24 cellular contexts compared by ENCODE assay signal in genomic region chr10:71473671-71474599, GRCh38.
DNase-seq lines count a peak whose midpoint lies in the region; ATAC-seq and TF ChIP-seq lines count a peak whose summit lies in the region.
"Had no signal": no experiment of that assay in that cellular context is flagged by ENCODE, and none has a peak within 500 bp of the region (broad histone marks: within the 10 kb centered on the region; RNA-seq: fewer than 3 reads in every experiment).

No MANE protein-coding gene starts in this region.

- H3K27me3 ChIP-seq in left ventricle myocardium inferior (ENCODE audit: low read depth) (no peaks in the 10 kb centered on the region), gastrocnemius medialis (no peaks in the 10 kb centered on the region)
- H3K27me3 ChIP-seq: gastroesophageal sphincter, SJSA1, upper lobe of left lung had no signal

- peaks cover 36% of the 10 kb centered on the region for H3K27me3 Mint-ChIP-seq in osteocyte (ENCODE audit: unreplicated experiment)
- H3K27me3 Mint-ChIP-seq: activated naive CD4-positive, alpha-beta T cell treated with anti-CD3 and anti-CD28 coated beads, Interleukin-2, amount 50 U/mL, for 24 hours had no signal

- intact Hi-C loops in left ventricle myocardium inferior (cut with micrococcal nuclease), result no loop called here
- intact Hi-C loops in gastrocnemius medialis (cut with DNase I; ENCODE audit: low total_unique reads), result no loop called here
- intact Hi-C loops in sciatic nerve (cut with DNase I), result no loop called here

- in situ Hi-C loops in gastrocnemius medialis (cut with MboI; ENCODE audit: low sequenced_read_pairs in 4 of 4), result no loop called here

- H3K9me3 ChIP-seq in left ventricle myocardium inferior (replicated peaks) (no peaks in the 10 kb centered on the region), gastrocnemius medialis (no peaks in the 10 kb centered on the region)
- H3K9me3 ChIP-seq: gastroesophageal sphincter, HAP-1, SJSA1, upper lobe of left lung had no signal

- H3K36me3 Mint-ChIP-seq in osteocyte (ENCODE audit: unreplicated experiment), result no peaks in the 10 kb centered on the region
- H3K36me3 Mint-ChIP-seq: activated naive CD4-positive, alpha-beta T cell treated with anti-CD3 and anti-CD28 coated beads, Interleukin-2, amount 50 U/mL, for 24 hours; CD8-positive, alpha-beta T cell had no signal

- no peaks in the 10 kb centered on the region for H3K9me3 Mint-ChIP-seq in osteocyte (ENCODE audit: unreplicated experiment)
- H3K9me3 Mint-ChIP-seq: activated naive CD4-positive, alpha-beta T cell treated with anti-CD3 and anti-CD28 coated beads, Interleukin-2, amount 50 U/mL, for 24 hours; CD8-positive, alpha-beta T cell had no signal

- no peak overlapping the region for H3K4me3 Mint-ChIP-seq in osteocyte (ENCODE audit: unreplicated experiment)
- H3K4me3 Mint-ChIP-seq: activated naive CD4-positive, alpha-beta T cell treated with anti-CD3 and anti-CD28 coated beads, Interleukin-2, amount 50 U/mL, for 24 hours; CD8-positive, alpha-beta T cell had no signal

- H3K27ac ChIP-seq in left ventricle myocardium inferior (replicated peaks) (peak overlapping the region; percentile 86), gastrocnemius medialis (peak overlapping the region in 1 of 4 donors; percentile 74)
- H3K27ac ChIP-seq: 22Rv1, brain microvascular endothelial cell, gastroesophageal sphincter, SJSA1, upper lobe of left lung had no signal

- TF ChIP-seq CTCF in left ventricle myocardium inferior (IDR thresholded peaks at IDR 0.05; ENCODE audit: borderline replicate concordance) (no peak), gastrocnemius medialis (IDR thresholded peaks at IDR 0.05 in 4 of 5, conservative IDR thresholded peaks at IDR 0.05 in 1 of 5) (no peak), osteocyte (IDR thresholded peaks at IDR 0.05) (no peak)

- H3K4me3 ChIP-seq in left ventricle myocardium inferior (peak overlapping the region; percentile 3), gastrocnemius medialis (no peak overlapping the region)
- H3K4me3 ChIP-seq: gastroesophageal sphincter, HAP-1, SJSA1, upper lobe of left lung had no signal

- peaks cover 77% of the 10 kb centered on the region for H3K4me1 ChIP-seq in left ventricle myocardium inferior
- H3K4me1 ChIP-seq in gastrocnemius medialis, result peaks cover 42 to 70% of the 10 kb centered on the region in 2 donors
- H3K4me1 ChIP-seq: HAP-1, SJSA1 had no signal

- H3K27ac Mint-ChIP-seq in osteocyte (ENCODE audit: unreplicated experiment), result no peak overlapping the region
- H3K27ac Mint-ChIP-seq: activated naive CD4-positive, alpha-beta T cell treated with anti-CD3 and anti-CD28 coated beads, Interleukin-2, amount 50 U/mL, for 24 hours; CD8-positive, alpha-beta T cell; progenitor cell of endocrine pancreas had no signal

- DNase-seq in DMS 273 (lab: John Stamatoyannopoulos, UW; ENCODE audit: unreplicated experiment) (peak; percentile 41), DMS 273 treated with DMSO at 0.1 percent for 48 hours (lab: John Stamatoyannopoulos, UW) (no peak), NCI-H1694 treated with DMSO at 0.1 percent for 48 hours (lab: John Stamatoyannopoulos, UW) (peak; percentile 29), left ventricle myocardium inferior (peak; percentile 68), gastrocnemius medialis (peak; percentile 50 to 65), sciatic nerve (ENCODE audit: low spot score) (no peak), osteocyte (ENCODE audit: extremely low spot score, unreplicated experiment) (no peak)
- DNase-seq: activated CD4-positive, alpha-beta T cell treated with anti-CD3 and anti-CD28 coated beads for 48 hours; amniotic stem cell; brain microvascular endothelial cell; CD8-positive, alpha-beta T cell; Karpas-422; NCI-H226; NCI-H526 treated with DMSO at 0.1 percent for 48 hours; stimulated activated naive CD4-positive, alpha-beta T cell; T-helper 9 cell; upper lobe of left lung had no signal

- no peaks in the 10 kb centered on the region for H3K4me1 Mint-ChIP-seq in osteocyte (ENCODE audit: unreplicated experiment)

- H3K36me3 ChIP-seq in left ventricle myocardium inferior, result no peaks in the 10 kb centered on the region
- H3K36me3 ChIP-seq in gastrocnemius medialis, result no peaks in the 10 kb centered on the region
- H3K36me3 ChIP-seq: brain microvascular endothelial cell, gastroesophageal sphincter, HAP-1, SJSA1, upper lobe of left lung had no signal

- no peak for TF ChIP-seq POLR2A in gastrocnemius medialis (IDR thresholded peaks at IDR 0.05)

- peak; percentile 64 to 68 for ATAC-seq in gastrocnemius medialis
- ATAC-seq in sciatic nerve, result no peak
- no peak for ATAC-seq in GM21526 (IDR thresholded peaks at IDR 0.05; ENCODE audit: low FRiP score, unreplicated experiment)
- ATAC-seq: CD8-positive, alpha-beta T cell; gastroesophageal sphincter had no signal

Comparison
In these comparisons a context has a peak if more than half of its experiments do, and no peak if none do; other contexts are left out.
1. DNase-seq: peak in DMS 273 (single experiment), NCI-H1694 treated with DMSO at 0.1 percent for 48 hours (single experiment), left ventricle myocardium inferior (single experiment) and gastrocnemius medialis (2 of 2); none in DMS 273 treated with DMSO at 0.1 percent for 48 hours (single experiment), sciatic nerve (single experiment) and osteocyte (single experiment).
2. ATAC-seq: peak in gastrocnemius medialis (2 of 2); none in sciatic nerve (single experiment) and GM21526 (single experiment).